In the genomic region with DNA sequence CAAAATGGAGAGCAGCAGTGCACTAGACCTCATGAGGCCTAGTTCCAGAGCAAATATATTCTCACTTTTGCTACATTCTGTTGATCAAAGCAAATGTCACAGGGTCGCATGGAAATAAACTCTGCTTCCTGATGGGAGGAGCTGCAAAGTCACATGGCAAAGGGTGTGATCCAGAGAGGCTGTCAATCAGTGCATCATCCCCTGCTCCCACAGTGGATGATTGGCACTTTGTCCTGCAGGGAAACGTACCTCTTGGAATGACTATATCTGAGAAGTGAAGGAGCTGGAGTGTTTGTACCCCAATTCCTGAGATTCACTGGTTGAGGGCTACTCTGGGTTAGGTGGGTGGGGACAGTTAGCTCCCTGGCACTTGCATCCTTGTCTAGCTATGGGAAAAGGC, we compare ENCODE assay signal across 1 cellular context.
TF ChIP-seq lines count a peak whose summit lies in the region.

No MANE protein-coding gene starts in this region.

TF ChIP-seq in H1, 55 proteins besides CTCF, POLR2A, EP300 and RAD21 (continued from another document):
- TF ChIP-seq, protein P1, sequence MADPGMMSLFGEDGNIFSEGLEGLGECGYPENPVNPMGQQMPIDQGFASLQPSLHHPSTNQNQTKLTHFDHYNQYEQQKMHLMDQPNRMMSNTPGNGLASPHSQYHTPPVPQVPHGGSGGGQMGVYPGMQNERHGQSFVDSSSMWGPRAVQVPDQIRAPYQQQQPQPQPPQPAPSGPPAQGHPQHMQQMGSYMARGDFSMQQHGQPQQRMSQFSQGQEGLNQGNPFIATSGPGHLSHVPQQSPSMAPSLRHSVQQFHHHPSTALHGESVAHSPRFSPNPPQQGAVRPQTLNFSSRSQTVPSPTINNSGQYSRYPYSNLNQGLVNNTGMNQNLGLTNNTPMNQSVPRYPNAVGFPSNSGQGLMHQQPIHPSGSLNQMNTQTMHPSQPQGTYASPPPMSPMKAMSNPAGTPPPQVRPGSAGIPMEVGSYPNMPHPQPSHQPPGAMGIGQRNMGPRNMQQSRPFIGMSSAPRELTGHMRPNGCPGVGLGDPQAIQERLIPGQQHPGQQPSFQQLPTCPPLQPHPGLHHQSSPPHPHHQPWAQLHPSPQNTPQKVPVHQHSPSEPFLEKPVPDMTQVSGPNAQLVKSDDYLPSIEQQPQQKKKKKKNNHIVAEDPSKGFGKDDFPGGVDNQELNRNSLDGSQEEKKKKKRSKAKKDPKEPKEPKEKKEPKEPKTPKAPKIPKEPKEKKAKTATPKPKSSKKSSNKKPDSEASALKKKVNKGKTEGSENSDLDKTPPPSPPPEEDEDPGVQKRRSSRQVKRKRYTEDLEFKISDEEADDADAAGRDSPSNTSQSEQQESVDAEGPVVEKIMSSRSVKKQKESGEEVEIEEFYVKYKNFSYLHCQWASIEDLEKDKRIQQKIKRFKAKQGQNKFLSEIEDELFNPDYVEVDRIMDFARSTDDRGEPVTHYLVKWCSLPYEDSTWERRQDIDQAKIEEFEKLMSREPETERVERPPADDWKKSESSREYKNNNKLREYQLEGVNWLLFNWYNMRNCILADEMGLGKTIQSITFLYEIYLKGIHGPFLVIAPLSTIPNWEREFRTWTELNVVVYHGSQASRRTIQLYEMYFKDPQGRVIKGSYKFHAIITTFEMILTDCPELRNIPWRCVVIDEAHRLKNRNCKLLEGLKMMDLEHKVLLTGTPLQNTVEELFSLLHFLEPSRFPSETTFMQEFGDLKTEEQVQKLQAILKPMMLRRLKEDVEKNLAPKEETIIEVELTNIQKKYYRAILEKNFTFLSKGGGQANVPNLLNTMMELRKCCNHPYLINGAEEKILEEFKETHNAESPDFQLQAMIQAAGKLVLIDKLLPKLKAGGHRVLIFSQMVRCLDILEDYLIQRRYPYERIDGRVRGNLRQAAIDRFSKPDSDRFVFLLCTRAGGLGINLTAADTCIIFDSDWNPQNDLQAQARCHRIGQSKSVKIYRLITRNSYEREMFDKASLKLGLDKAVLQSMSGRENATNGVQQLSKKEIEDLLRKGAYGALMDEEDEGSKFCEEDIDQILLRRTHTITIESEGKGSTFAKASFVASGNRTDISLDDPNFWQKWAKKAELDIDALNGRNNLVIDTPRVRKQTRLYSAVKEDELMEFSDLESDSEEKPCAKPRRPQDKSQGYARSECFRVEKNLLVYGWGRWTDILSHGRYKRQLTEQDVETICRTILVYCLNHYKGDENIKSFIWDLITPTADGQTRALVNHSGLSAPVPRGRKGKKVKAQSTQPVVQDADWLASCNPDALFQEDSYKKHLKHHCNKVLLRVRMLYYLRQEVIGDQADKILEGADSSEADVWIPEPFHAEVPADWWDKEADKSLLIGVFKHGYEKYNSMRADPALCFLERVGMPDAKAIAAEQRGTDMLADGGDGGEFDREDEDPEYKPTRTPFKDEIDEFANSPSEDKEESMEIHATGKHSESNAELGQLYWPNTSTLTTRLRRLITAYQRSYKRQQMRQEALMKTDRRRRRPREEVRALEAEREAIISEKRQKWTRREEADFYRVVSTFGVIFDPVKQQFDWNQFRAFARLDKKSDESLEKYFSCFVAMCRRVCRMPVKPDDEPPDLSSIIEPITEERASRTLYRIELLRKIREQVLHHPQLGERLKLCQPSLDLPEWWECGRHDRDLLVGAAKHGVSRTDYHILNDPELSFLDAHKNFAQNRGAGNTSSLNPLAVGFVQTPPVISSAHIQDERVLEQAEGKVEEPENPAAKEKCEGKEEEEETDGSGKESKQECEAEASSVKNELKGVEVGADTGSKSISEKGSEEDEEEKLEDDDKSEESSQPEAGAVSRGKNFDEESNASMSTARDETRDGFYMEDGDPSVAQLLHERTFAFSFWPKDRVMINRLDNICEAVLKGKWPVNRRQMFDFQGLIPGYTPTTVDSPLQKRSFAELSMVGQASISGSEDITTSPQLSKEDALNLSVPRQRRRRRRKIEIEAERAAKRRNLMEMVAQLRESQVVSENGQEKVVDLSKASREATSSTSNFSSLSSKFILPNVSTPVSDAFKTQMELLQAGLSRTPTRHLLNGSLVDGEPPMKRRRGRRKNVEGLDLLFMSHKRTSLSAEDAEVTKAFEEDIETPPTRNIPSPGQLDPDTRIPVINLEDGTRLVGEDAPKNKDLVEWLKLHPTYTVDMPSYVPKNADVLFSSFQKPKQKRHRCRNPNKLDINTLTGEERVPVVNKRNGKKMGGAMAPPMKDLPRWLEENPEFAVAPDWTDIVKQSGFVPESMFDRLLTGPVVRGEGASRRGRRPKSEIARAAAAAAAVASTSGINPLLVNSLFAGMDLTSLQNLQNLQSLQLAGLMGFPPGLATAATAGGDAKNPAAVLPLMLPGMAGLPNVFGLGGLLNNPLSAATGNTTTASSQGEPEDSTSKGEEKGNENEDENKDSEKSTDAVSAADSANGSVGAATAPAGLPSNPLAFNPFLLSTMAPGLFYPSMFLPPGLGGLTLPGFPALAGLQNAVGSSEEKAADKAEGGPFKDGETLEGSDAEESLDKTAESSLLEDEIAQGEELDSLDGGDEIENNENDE (IDR thresholded peaks at IDR 0.05; ENCODE audit: insufficient replicate concordance, low read length) = no peak
- no peak for TF ChIP-seq GTF2F1 (IDR thresholded peaks at IDR 0.05; ENCODE audit: borderline replicate concordance, low read depth, low read length)
- TF ChIP-seq TBP (IDR thresholded peaks at IDR 0.05; ENCODE audit: low read depth, low read length) = no peak
- no peak for TF ChIP-seq TEAD4 (IDR thresholded peaks at IDR 0.05; ENCODE audit: low read depth, low read length)
- TF ChIP-seq YY1 (IDR thresholded peaks at IDR 0.05; ENCODE audit: low read depth, low read length) = no peak
- no peak for TF ChIP-seq ZNF274 (IDR thresholded peaks at IDR 0.05; ENCODE audit: borderline replicate concordance, extremely low read depth, low read length)
- no peak for TF ChIP-seq RBBP5 (IDR thresholded peaks at IDR 0.05; ENCODE audit: borderline replicate concordance, low read depth, low read length)
- TF ChIP-seq NANOG (IDR thresholded peaks at IDR 0.05; ENCODE audit: insufficient read depth, low read depth, low read length, poor library complexity, severe bottlenecking) = no peak
- no peak for TF ChIP-seq PHF8 (conservative IDR thresholded peaks at IDR 0.05; ENCODE audit: low read depth, low read length)
- TF ChIP-seq GABPA (IDR thresholded peaks at IDR 0.05; ENCODE audit: borderline replicate concordance, insufficient read depth, low read length) = no peak
- TF ChIP-seq BRCA1 (IDR thresholded peaks at IDR 0.05; ENCODE audit: low read depth, low read length) = no peak
- no peak for TF ChIP-seq SUZ12 (IDR thresholded peaks at IDR 0.05; ENCODE audit: low read length)
- TF ChIP-seq TAF7 (optimal IDR thresholded peaks at IDR 0.05; ENCODE audit: borderline replicate concordance, low read depth, low read length) = no peak
- TF ChIP-seq FOSL1 (IDR thresholded peaks at IDR 0.05; ENCODE audit: insufficient read depth, low read depth, low read length) = no peak
- TF ChIP-seq CEBPB (IDR thresholded peaks at IDR 0.05; ENCODE audit: low read depth, low read length) = no peak
